Comparison of ENCODE assay signal across 10 cellular contexts in genomic region chr7:3861941-3862340, GRCh38.
DNase-seq lines count a peak whose midpoint lies in the region; ATAC-seq and TF ChIP-seq lines count a peak whose summit lies in the region.
"Had no signal": no experiment of that assay in that cellular context is flagged by ENCODE, and none has a peak within 500 bp of the region (broad histone marks: within the 10 kb centered on the region; RNA-seq: fewer than 3 reads in every experiment).

No MANE protein-coding gene starts in this region.

- peaks cover 0 to 10% of the 10 kb centered on the region in 2 donors for H3K4me1 ChIP-seq in thyroid gland

- no peak overlapping the region for H3K4me3 Mint-ChIP-seq in T-helper 17 cell

- no peak overlapping the region for H3K27ac Mint-ChIP-seq in T-helper 17 cell

- H3K27me3 ChIP-seq in brain microvascular endothelial cell (replicated peaks) (no peaks in the 10 kb centered on the region), thyroid gland (no peaks in the 10 kb centered on the region)

- H3K36me3 Mint-ChIP-seq in T-helper 17 cell (ENCODE audit: low read depth), result peaks cover 2% of the 10 kb centered on the region

- intact Hi-C loops in thyroid gland (cut with DNase I), result no loop called here

- H3K27ac ChIP-seq in brain microvascular endothelial cell (no peak overlapping the region), thyroid gland (peak overlapping the region in 1 of 3 donors; percentile 44)

- TF ChIP-seq CTCF in brain microvascular endothelial cell (IDR thresholded peaks at IDR 0.05; ENCODE audit: low read depth, low read length, missing control alignments) (no peak), thyroid gland (IDR thresholded peaks at IDR 0.05) (peak in 1 of 6 experiments; percentile 21)

- H3K4me3 ChIP-seq in brain microvascular endothelial cell (ENCODE audit: low read depth, low read length), result no peak overlapping the region
- no peak overlapping the region for H3K4me3 ChIP-seq in thyroid gland (replicated peaks in 1 of 3)

- H3K9me3 ChIP-seq in thyroid gland, result no peaks in the 10 kb centered on the region
- no peaks in the 10 kb centered on the region for H3K9me3 ChIP-seq in T-helper 17 cell (ENCODE audit: control insufficient read depth, low read length, poor library complexity, severe bottlenecking)

- ATAC-seq in HG03135 (IDR thresholded peaks at IDR 0.05; ENCODE audit: unreplicated experiment) (no peak), T-helper 17 cell (no peak)

- WGBS in thyroid gland, 2 donors, result 11 to 12% methylated on average over 5 of the region's 5 CpGs

- TF ChIP-seq POLR2A in thyroid gland (IDR thresholded peaks at IDR 0.05), result no peak

- H3K36me3 ChIP-seq in brain microvascular endothelial cell (replicated peaks), result no peaks in the 10 kb centered on the region
- no peaks in the 10 kb centered on the region for H3K36me3 ChIP-seq in thyroid gland

- in situ Hi-C loops in brain microvascular endothelial cell (cut with HindIII; ENCODE audit: low pct_ligation_motif_present, low sequenced_read_pairs), result no loop called here

- no peaks in the 10 kb centered on the region for H3K4me1 Mint-ChIP-seq in T-helper 17 cell

- peak; percentile 58 for DNase-seq in NCI-H748 (lab: John Stamatoyannopoulos, UW; ENCODE audit: unreplicated experiment)
- no peak for DNase-seq in NCI-H748 treated with DMSO at 0.1 percent for 48 hours (lab: John Stamatoyannopoulos, UW)
- DNase-seq in brain microvascular endothelial cell, result peak; percentile 67
- DNase-seq in kidney tubule cell (ENCODE audit: low spot score), result peak; percentile 95
- peak; percentile 42 to 47 for DNase-seq in thyroid gland
- DNase-seq in NCI-H1436 treated with DMSO at 0.1 percent for 48 hours (lab: John Stamatoyannopoulos, UW), result no peak
- DNase-seq in T-helper 17 cell, result no peak
- DNase-seq: activated naive CD4-positive, alpha-beta T cell treated with Interleukin-2 at 50 U/mL for 16 hours; midbrain had no signal

- H3K27me3 Mint-ChIP-seq in T-helper 17 cell, result peaks cover 44% of the 10 kb centered on the region

Comparison
In these comparisons a context has a peak if more than half of its experiments do, and no peak if none do; other contexts are left out.
1. DNase-seq: peak in NCI-H748 (single experiment), brain microvascular endothelial cell (single experiment), kidney tubule cell (single experiment) and thyroid gland (2 of 2); none in NCI-H748 treated with DMSO at 0.1 percent for 48 hours (single experiment), NCI-H1436 treated with DMSO at 0.1 percent for 48 hours (single experiment) and T-helper 17 cell (0 of 3).